ENCODE assay signal across 8 cellular contexts in the genomic region with DNA sequence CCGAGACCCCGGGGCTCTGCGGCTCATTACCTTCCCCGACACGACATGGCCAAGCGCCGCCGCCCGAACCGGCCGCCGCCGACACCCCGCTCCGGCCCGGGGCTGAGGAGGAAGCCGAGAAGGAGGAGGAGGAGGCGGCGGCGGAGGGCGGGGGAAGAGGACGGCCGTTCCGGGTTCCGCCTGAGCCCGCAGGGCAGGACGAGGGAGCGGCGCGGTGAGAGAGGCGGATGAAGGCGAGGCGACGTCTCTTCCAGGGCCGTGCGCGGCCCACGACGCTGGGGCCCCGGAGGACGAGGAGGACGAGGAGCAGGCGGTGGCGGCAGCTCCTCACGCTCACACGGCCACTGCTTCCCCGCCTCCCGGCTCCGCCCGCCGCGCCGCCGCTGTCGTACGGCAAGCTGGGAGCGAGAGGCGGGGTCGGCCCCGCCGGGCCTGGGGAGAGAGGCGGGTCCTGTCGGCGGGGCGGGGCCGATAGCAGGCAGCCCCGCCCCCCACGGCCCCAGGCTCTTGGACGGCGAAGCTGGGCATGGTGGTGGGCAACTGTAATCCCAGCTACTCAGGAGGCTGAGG. TPM values are rescaled to one million over a fixed set of nuclear protein-coding genes. Genes with fewer than 3 reads are reported as not detected.
DNase-seq lines count a peak whose midpoint lies in the region; ATAC-seq and TF ChIP-seq lines count a peak whose summit lies in the region.
"Not testable (repeated sequence)": the region's sequence is repeated elsewhere in the genome, so short reads cannot be mapped to it uniquely, and the experiment has no call there.

No MANE protein-coding gene starts in this region.

- 0% methylated on average over 36 to 68 of the region's 70 CpGs for WGBS in adipose tissue, 3 donors
- 0% methylated on average over 39 to 70 of the region's 70 CpGs for WGBS in heart left ventricle, 4 donors
- 0% methylated on average over 39 to 43 of the region's 70 CpGs for WGBS in tibial nerve, 2 donors

- DNase-seq in GM12865 (ENCODE audit: low read depth) (peak; percentile 85), NCI-H1417 treated with DMSO at 0.1 percent for 48 hours (lab: John Stamatoyannopoulos, UW) (peak; percentile 12), T-helper 1 cell (peak; percentile 69 to 86 (median 73)), heart left ventricle (peak; percentile 87 to 93 (median 89)), pons (ENCODE audit: low spot score) (peak; percentile 67), tibial nerve (ENCODE audit: low spot score in 2 of 2) (peak; percentile 73 to 74)

- intact Hi-C loops in heart left ventricle (cut with DNase I): loop anchor here in 1 of 10 donors (2.0 kb wide), 1 partner anchor 20 kb away; a partner anchor contains a TSS

- not testable (repeated sequence) for H3K27me3 ChIP-seq in heart left ventricle, tibial nerve

- TF ChIP-seq EP300 in tibial nerve (IDR thresholded peaks at IDR 0.05): peak in 1 of 2 donors; percentile 71

- not testable (repeated sequence) for TF ChIP-seq CTCF in GM12865 (IDR thresholded peaks at IDR 0.05; ENCODE audit: insufficient read depth, low read depth, low read length, missing control alignments); heart left ventricle (IDR thresholded peaks at IDR 0.05)
- TF ChIP-seq CTCF in tibial nerve (IDR thresholded peaks at IDR 0.05): peak in 2 of 5 experiments; percentile 13 to 30

- not testable (repeated sequence) for H3K36me3 ChIP-seq in heart left ventricle, tibial nerve

- not testable (repeated sequence) for H3K9me3 ChIP-seq in heart left ventricle, tibial nerve

- peak overlapping the region; percentile 73 for H3K4me3 ChIP-seq in GM12865 (ENCODE audit: low read depth, low read length)
- peak overlapping the region; percentile 49 to 95 (median 78) for H3K4me3 ChIP-seq in heart left ventricle
- H3K4me3 ChIP-seq in tibial nerve: peak overlapping the region; percentile 60 to 95 (median 80)

- TF ChIP-seq POLR2A in heart left ventricle (IDR thresholded peaks at IDR 0.05) (peak in 1 of 2 donors; percentile 85), tibial nerve (IDR thresholded peaks at IDR 0.05) (peak; percentile 44 to 95)

- H3K4me1 ChIP-seq in heart left ventricle: peaks cover 0 to 13% (median 7%) of the 10 kb centered on the region in 12 donors
- H3K4me1 ChIP-seq in tibial nerve: not testable (repeated sequence)

- ATAC-seq in HG02840 (IDR thresholded peaks at IDR 0.05; ENCODE audit: low FRiP score, unreplicated experiment) (peak; percentile 73), heart left ventricle (peak; percentile 89 to 95 (median 94))

- H3K27ac ChIP-seq in adipose tissue (ENCODE audit: low read depth, low read length) (peak overlapping the region; percentile 81), heart left ventricle (peak overlapping the region; percentile 75 to 98 (median 96)), tibial nerve (peak overlapping the region; percentile 93 to 99 (median 96))

RNA-seq across cellular contexts. Expression of a gene that starts 20.0 kb away (rescaled TPM):
- 10 to 100 TPM; 27.0 to 41.5 (median 37.5) TPM for polyA plus RNA-seq in adipose tissue
- 10 to 100 TPM; 21.5 to 54.5 (median 39.8) TPM for total RNA-seq in heart left ventricle
- 10 to 100 TPM; 21.9 to 51.9 TPM for polyA plus RNA-seq in heart left ventricle
- total RNA-seq in tibial nerve: 10 to 100 TPM; 31.8 to 42.7 (median 36.1) TPM

RNA-seq across cellular contexts. Expression of a gene that starts 35.2 kb away (rescaled TPM):
- polyA plus RNA-seq in adipose tissue (10 to 100 TPM; 12.4 to 28.2 (median 27.6) TPM), heart left ventricle (10 to 100 TPM; 18.1 to 40.0 TPM)
- total RNA-seq in heart left ventricle (10 to 100 TPM; 16.9 to 33.2 (median 24.2) TPM), tibial nerve (10 to 100 TPM; 25.6 to 52.2 (median 31.1) TPM)

RNA-seq across cellular contexts. Expression of a gene that starts 39.5 kb away (rescaled TPM):
- polyA plus RNA-seq in adipose tissue: 1 to 10 TPM in 1 of 3 donors, under 1 TPM in 1, not detected in 1; 0.98 to 1.3 TPM
- total RNA-seq in heart left ventricle: not detected
- not detected for polyA plus RNA-seq in heart left ventricle
- total RNA-seq in tibial nerve: not detected

RNA-seq across cellular contexts. Expression of a gene that starts 47.2 kb away (rescaled TPM):
- polyA plus RNA-seq in adipose tissue (1 to 10 TPM; 1.8 to 3.9 (median 3.6) TPM), heart left ventricle (1 to 10 TPM in 1 of 2 donors, under 1 TPM in 1; 0.44 to 2.4 TPM)
- total RNA-seq in heart left ventricle (1 to 10 TPM in 6 of 9 donors, under 1 TPM in 2, not detected in 1; 0.67 to 9.2 (median 1.5) TPM), tibial nerve (1 to 10 TPM in 3 of 4 donors, not detected in 1; 1.4 to 4.8 (median 3.6) TPM)

Comparison
In these comparisons a context has a peak if more than half of its experiments do, and no peak if none do; other contexts are left out.
1. Peak in every context shown above with its lines: DNase-seq, ATAC-seq, H3K4me3 ChIP-seq and H3K27ac ChIP-seq.
2. DNase-seq: peak in every context shown above with its lines; median percentile 89 in heart left ventricle; 85 in GM12865; 74 in tibial nerve; 73 in T-helper 1 cell; 67 in pons; 12 in NCI-H1417 treated with DMSO at 0.1 percent for 48 hours.